8 cellular contexts compared by ENCODE assay signal in genomic region chr20:21303061-21303871, GRCh38. TPM values are rescaled to one million over a fixed set of nuclear protein-coding genes. Genes with fewer than 3 reads are reported as not detected.
DNase-seq lines count a peak whose midpoint lies in the region; ATAC-seq and TF ChIP-seq lines count a peak whose summit lies in the region.

TSS of gene XRN2 (plus strand) at chr20:21303331. CDS start at chr20:21303399, 68 bp downstream.

- WGBS in SK-N-SH (ENCODE audit: low lambda C conversion rate): 1% methylated on average over 16 of the region's 87 CpGs
- WGBS in testis, 2 donors: 0% methylated on average over 2 to 83 of the region's 87 CpGs

- POLR2A ChIA-PET in SK-N-SH (lab: Yijun Ruan, JAX): interaction anchor here (0.9 to 2.1 kb wide), 6 partner anchors 9 to 93 kb away, joined by 3 to 15 read pairs (median 4); no protein-coding TSS in a partner anchor

- H3K27ac ChIP-seq in SK-N-SH (ENCODE audit: low read depth in 2 of 2, low read length in 1 of 2) (peak within 1 kb of the TSS; percentile 94), testis (peak within 1 kb of the TSS; percentile 94 to 96)

- H3K9me3 ChIP-seq in SK-N-SH: no peaks in the 10 kb centered on the region
- no peaks in the 10 kb centered on the region for H3K9me3 ChIP-seq in testis

- H3K79me2 ChIP-seq in SK-N-SH (ENCODE audit: insufficient read depth): peaks cover 52% of the 10 kb centered on the region

- TF ChIP-seq EP300 in SK-N-SH (IDR thresholded peaks at IDR 0.05; ENCODE audit: borderline replicate concordance in 1 of 2, low read depth in 1 of 2, low read length in 1 of 2): no peak

- TF ChIP-seq RAD21 in SK-N-SH (IDR thresholded peaks at IDR 0.05; ENCODE audit: low read length): no peak

- H4K20me1 ChIP-seq in SK-N-SH (ENCODE audit: insufficient read depth): peaks cover 46% of the 10 kb centered on the region

- H3K4me1 ChIP-seq in SK-N-SH (ENCODE audit: control insufficient read depth in 1 of 2, insufficient read depth in 2 of 2, low read depth in 1 of 2, low read length in 1 of 2) (peaks cover 0 to 2% of the 10 kb centered on the region in 2 experiments; a peak in 2 of 4 replicates), testis (peaks cover 6% of the 10 kb centered on the region)

- H3K27me3 Mint-ChIP-seq in activated naive CD4-positive, alpha-beta T cell treated with anti-CD3 and anti-CD28 coated beads, Interleukin-2, amount 50 U/mL, for 24 hours: no peaks in the 10 kb centered on the region

- peak within 1 kb of the TSS; percentile 96 for H3K9ac ChIP-seq in SK-N-SH

- peaks cover 0 to 19% of the 10 kb centered on the region in 2 experiments for H3K36me3 ChIP-seq in SK-N-SH (replicated peaks in 1 of 2; ENCODE audit: control insufficient read depth in 1 of 2, insufficient read depth in 2 of 2, low read length in 1 of 2)
- H3K36me3 ChIP-seq in testis (ENCODE audit: low read depth, missing control alignments): no peaks in the 10 kb centered on the region

- H3K27me3 ChIP-seq in SK-N-SH (ENCODE audit: insufficient read depth) (no peaks in the 10 kb centered on the region), testis (no peaks in the 10 kb centered on the region)

- no peaks in the 10 kb centered on the region for H3K9me2 ChIP-seq in SK-N-SH

- DNase-seq in NCI-H1048 (lab: John Stamatoyannopoulos, UW) (peak; percentile 80), SK-N-SH (peak; percentile 93), glomerular endothelial cell (ENCODE audit: extremely low read depth, low read depth, low spot score) (no peak), omental fat pad (ENCODE audit: low spot score) (peak; percentile 94), testis (peak; percentile 96)

- H3F3A ChIP-seq in SK-N-SH (replicated peaks; ENCODE audit: insufficient read depth): peaks cover 5% of the 10 kb centered on the region

- ATAC-seq in HG02588 (IDR thresholded peaks at IDR 0.05; ENCODE audit: unreplicated experiment) (peak; percentile 91), omental fat pad (ENCODE audit: low FRiP score) (peak; percentile 96)

- peak; percentile 60 for TF ChIP-seq POLR2A in testis (IDR thresholded peaks at IDR 0.05)

- H3K4me2 ChIP-seq in SK-N-SH: peak within 1 kb of the TSS; percentile 88

- TF ChIP-seq CTCF in SK-N-SH (IDR thresholded peaks at IDR 0.05) (0 out of 2 replicates have a peak, but pooled peaks have one; percentile 11), omental fat pad (IDR thresholded peaks at IDR 0.05) (no peak), testis (IDR thresholded peaks at IDR 0.05) (no peak)

- H3K9me3 Mint-ChIP-seq in activated naive CD4-positive, alpha-beta T cell treated with anti-CD3 and anti-CD28 coated beads, Interleukin-2, amount 50 U/mL, for 24 hours: no peaks in the 10 kb centered on the region

- peaks cover 20% of the 10 kb centered on the region for H3K4me1 Mint-ChIP-seq in activated naive CD4-positive, alpha-beta T cell treated with anti-CD3 and anti-CD28 coated beads, Interleukin-2, amount 50 U/mL, for 24 hours

- peak within 1 kb of the TSS; percentile 96 for H3K4me3 Mint-ChIP-seq in activated naive CD4-positive, alpha-beta T cell treated with anti-CD3 and anti-CD28 coated beads, Interleukin-2, amount 50 U/mL, for 24 hours

- CTCF ChIA-PET in SK-N-SH (lab: Yijun Ruan, JAX): interaction anchor here (1.3 to 2.2 kb wide), 2 partner anchors 67 to 177 kb away, joined by 3 to 11 read pairs; partner anchors contain the start of gene KIZ

- H3K4me3 ChIP-seq in GM08714 (ENCODE audit: low read length) (peak within 1 kb of the TSS; percentile 87), SK-N-SH (ENCODE audit: low read depth in 2 of 2, low read length in 1 of 2) (peak within 1 kb of the TSS; percentile 79 to 92), testis (peak within 1 kb of the TSS; percentile 98 to 100)

- H3K36me3 Mint-ChIP-seq in activated naive CD4-positive, alpha-beta T cell treated with anti-CD3 and anti-CD28 coated beads, Interleukin-2, amount 50 U/mL, for 24 hours: peaks cover 14% of the 10 kb centered on the region

- intact Hi-C loops in testis (cut with DNase I; ENCODE audit: low total_unique reads): no loop called here

- H2AFZ ChIP-seq in SK-N-SH (ENCODE audit: low read depth): peak within 1 kb of the TSS; percentile 84

- peak within 1 kb of the TSS; percentile 98 for H3K27ac Mint-ChIP-seq in activated naive CD4-positive, alpha-beta T cell treated with anti-CD3 and anti-CD28 coated beads, Interleukin-2, amount 50 U/mL, for 24 hours

TF ChIP-seq in SK-N-SH, 30 proteins besides CTCF, POLR2A, EP300 and RAD21:
- TF ChIP-seq USF2 (IDR thresholded peaks at IDR 0.05; ENCODE audit: borderline replicate concordance, low read depth, low read length): peak; percentile 74
- peak; percentile 89 for TF ChIP-seq GABPA (IDR thresholded peaks at IDR 0.05; ENCODE audit: low read depth)
- no peak for TF ChIP-seq YY1 (IDR thresholded peaks at IDR 0.05; ENCODE audit: low read depth)
- TF ChIP-seq PBX3 (IDR thresholded peaks at IDR 0.05): no peak
- 0 out of 2 replicates have a peak, but pooled peaks have one; percentile 11 for TF ChIP-seq ZBTB33 (IDR thresholded peaks at IDR 0.05; ENCODE audit: borderline replicate concordance, low read depth)
- peak; percentile 93 for TF ChIP-seq USF1 (IDR thresholded peaks at IDR 0.05; ENCODE audit: borderline replicate concordance, low read depth)
- no peak for TF ChIP-seq FOSL2 (IDR thresholded peaks at IDR 0.05; ENCODE audit: borderline replicate concordance, low read depth)
- TF ChIP-seq MAX (IDR thresholded peaks at IDR 0.05; ENCODE audit: low read depth): peak; percentile 98
- TF ChIP-seq TAF1 (IDR thresholded peaks at IDR 0.05; ENCODE audit: borderline replicate concordance, low read depth, low read length): peak; percentile 88
- TF ChIP-seq MXI1 (IDR thresholded peaks at IDR 0.05; ENCODE audit: low read depth, low read length): peak; percentile 84
- no peak for TF ChIP-seq RFX5 (IDR thresholded peaks at IDR 0.05; ENCODE audit: low read length)
- TF ChIP-seq POLR2AphosphoS5 (IDR thresholded peaks at IDR 0.05; ENCODE audit: low read depth, low read length): peak; percentile 95
- peak; percentile 66 for TF ChIP-seq CHD2 (IDR thresholded peaks at IDR 0.05; ENCODE audit: low read length, partially characterized antibody)
- TF ChIP-seq ELF1 (IDR thresholded peaks at IDR 0.05): peak; percentile 88
- no peak for TF ChIP-seq GATA2 (CRISPR knock-in tag; IDR thresholded peaks at IDR 0.05)
- TF ChIP-seq RCOR1 (IDR thresholded peaks at IDR 0.05; ENCODE audit: low read length): no peak
- TF ChIP-seq SIN3A (IDR thresholded peaks at IDR 0.05; ENCODE audit: borderline replicate concordance, low read depth, low read length): peak; percentile 85

RNA-seq across cellular contexts. Expression of gene XRN2, which starts in this region (rescaled TPM):
- polyA plus RNA-seq in SK-N-SH (2012; rRNA removed) (44.5 and 56.5 TPM in 2 replicates), testis (ENCODE audit: insufficient read depth, low read depth, low replicate concordance) (64.5 TPM)
- 60.8 and 67.0 TPM in 2 replicates for polyA plus RNA-seq in SK-N-SH (2012; cell fraction: cytosol; rRNA removed)
- polyA plus RNA-seq in SK-N-SH (2012; cell fraction: nucleus; rRNA removed): 37.1 and 64.3 TPM in 2 replicates
- total RNA-seq in glomerular endothelial cell (67.5 and 71.9 TPM in 2 replicates), omental fat pad (100 to 1,000 TPM in 1 of 4 donors, 10 to 100 TPM in 3; 60.5 to 116 (median 68.6) TPM), testis (10 to 100 TPM; 55.4 to 59.7 TPM)
